In genomic region chr3:129211772-129212171, GRCh38 we compare ENCODE assay signal across 8 cellular contexts. TPM values are rescaled to one million over a fixed set of nuclear protein-coding genes. Genes with fewer than 3 reads are reported as not detected.
A peak's percentile ranks its signal among the peaks of the same experiment; 100 is the strongest.
DNase-seq lines count a peak whose midpoint lies in the region; ATAC-seq and TF ChIP-seq lines count a peak whose summit lies in the region.

No MANE protein-coding gene starts in this region.

- WGBS in lung, 2 donors: 16 to 45% methylated on average over 6 of the region's 6 CpGs

- no peak overlapping the region for H3K27ac Mint-ChIP-seq in CD8-positive, alpha-beta memory T cell

- ATAC-seq in lung (ENCODE audit: insufficient read depth, low FRiP score): peak; percentile 98
- ATAC-seq in GM19395 (IDR thresholded peaks at IDR 0.05; ENCODE audit: unreplicated experiment): no peak

- H3K27ac ChIP-seq in lung (ENCODE audit: low read depth in 1 of 2, low read length in 1 of 2): peak overlapping the region in 1 of 2 donors; percentile 11
- no peak overlapping the region for H3K27ac ChIP-seq in CD8-positive, alpha-beta memory T cell (ENCODE audit: low read depth, low read length)

- no peaks in the 10 kb centered on the region; the same call in 1 of the 2 replicates for H3K4me1 ChIP-seq in BE2C
- H3K4me1 ChIP-seq in lung (ENCODE audit: control insufficient read depth in 2 of 2, insufficient read depth in 2 of 2, low read length in 2 of 2): no peaks in the 10 kb centered on the region
- H3K4me1 ChIP-seq in CD8-positive, alpha-beta memory T cell (ENCODE audit: insufficient read depth, low read length): no peaks in the 10 kb centered on the region

- no peaks in the 10 kb centered on the region for H3K36me3 Mint-ChIP-seq in CD8-positive, alpha-beta memory T cell

- TF ChIP-seq CTCF in BE2C (IDR thresholded peaks at IDR 0.05; ENCODE audit: low read depth, low read length) (no peak), lung (IDR thresholded peaks at IDR 0.05; ENCODE audit: control extremely low read depth, extremely low read depth) (no peak)

- DNase-seq in BE2C (peak; percentile 80), NCI-H146 (lab: John Stamatoyannopoulos, UW) (peak; percentile 67), brain pericyte (ENCODE audit: low read depth, low spot score) (peak; percentile 65), lung (ENCODE audit: low spot score) (peak; percentile 85), activated gamma-delta T cell treated with Interleukin-2 at 50 U/mL for 16 hours (no peak)
- no peak for DNase-seq in CD8-positive, alpha-beta memory T cell
- no peak for DNase-seq in stimulated activated CD4-positive, alpha-beta T cell treated with anti-CD3 and anti-CD28 coated beads, Interleukin-2, amount 100 ng/mL, for 48 hours

- no peak overlapping the region for H3K4me3 Mint-ChIP-seq in CD8-positive, alpha-beta memory T cell

- no peaks in the 10 kb centered on the region for H3K4me1 Mint-ChIP-seq in CD8-positive, alpha-beta memory T cell

- POLR2A ChIA-PET in CD8-positive, alpha-beta memory T cell (lab: Charles Lee): no interaction called here

- H3K9me3 Mint-ChIP-seq in CD8-positive, alpha-beta memory T cell: no peaks in the 10 kb centered on the region

- H3K4me3 ChIP-seq in BE2C (ENCODE audit: low read depth, low read length) (no peak overlapping the region), lung (no peak overlapping the region)
- H3K4me3 ChIP-seq in CD8-positive, alpha-beta memory T cell (ENCODE audit: low read length): no peak overlapping the region

- H3K27me3 ChIP-seq in BE2C: no peaks in the 10 kb centered on the region
- no peaks in the 10 kb centered on the region for H3K27me3 ChIP-seq in lung (ENCODE audit: control insufficient read depth, insufficient read depth)
- H3K27me3 ChIP-seq in CD8-positive, alpha-beta memory T cell (ENCODE audit: insufficient read depth, low read length, poor library complexity, severe bottlenecking): no peaks in the 10 kb centered on the region

- H3K9me3 ChIP-seq in BE2C (no peaks in the 10 kb centered on the region), lung (ENCODE audit: control insufficient read depth in 2 of 2, insufficient read depth in 1 of 2, low read length in 1 of 2) (no peaks in the 10 kb centered on the region)
- H3K9me3 ChIP-seq in CD8-positive, alpha-beta memory T cell (ENCODE audit: low read length): no peaks in the 10 kb centered on the region

- CTCF ChIA-PET in CD8-positive, alpha-beta memory T cell (lab: Charles Lee): no interaction called here

- H3K36me3 ChIP-seq in BE2C (no peaks in the 10 kb centered on the region), lung (ENCODE audit: control insufficient read depth in 2 of 2, insufficient read depth in 2 of 2, low read length in 2 of 2) (no peaks in the 10 kb centered on the region)
- no peaks in the 10 kb centered on the region for H3K36me3 ChIP-seq in CD8-positive, alpha-beta memory T cell (ENCODE audit: insufficient read depth, low read length)

- peaks cover 8 to 9% of the 10 kb centered on the region in 2 donors for H3K27me3 Mint-ChIP-seq in CD8-positive, alpha-beta memory T cell

RNA-seq across cellular contexts. Expression of gene CNBP, which starts 28.1 kb away (rescaled TPM):
- polyA plus RNA-seq in BE2C (2012; ENCODE audit: insufficient read depth, insufficient read length, low read depth): 597 TPM
- total RNA-seq in lung: 100 to 1,000 TPM; 292 to 390 TPM
- polyA plus RNA-seq in lung: 100 to 1,000 TPM; 324 to 330 TPM
- total RNA-seq in CD8-positive, alpha-beta memory T cell: 100 to 1,000 TPM; 474 to 487 TPM
- 931 TPM for polyA plus RNA-seq in CD8-positive, alpha-beta memory T cell

RNA-seq across cellular contexts. Expression of gene COPG1, which starts 37.6 kb away (rescaled TPM):
- 137 TPM for polyA plus RNA-seq in BE2C (2012; ENCODE audit: insufficient read depth, insufficient read length, low read depth)
- 100 to 1,000 TPM; 163 to 234 TPM for total RNA-seq in lung
- polyA plus RNA-seq in lung: 100 to 1,000 TPM; 126 to 129 TPM
- total RNA-seq in CD8-positive, alpha-beta memory T cell: 100 to 1,000 TPM; 134 to 136 TPM
- 101 TPM for polyA plus RNA-seq in CD8-positive, alpha-beta memory T cell

RNA-seq across cellular contexts. Expression of gene ISY1, which starts 50.9 kb away (rescaled TPM):
- polyA plus RNA-seq in BE2C (2012; ENCODE audit: insufficient read depth, insufficient read length, low read depth): 95.0 TPM
- total RNA-seq in lung: 10 to 100 TPM; 24.5 to 28.4 TPM
- polyA plus RNA-seq in lung: 10 to 100 TPM; 23.1 to 39.6 TPM
- 10 to 100 TPM; 84.6 to 94.7 TPM for total RNA-seq in CD8-positive, alpha-beta memory T cell
- 91.6 TPM for polyA plus RNA-seq in CD8-positive, alpha-beta memory T cell

Comparison
In these comparisons a context has a peak if more than half of its experiments do, and no peak if none do; other contexts are left out.
1. DNase-seq: peak in BE2C (single experiment), NCI-H146 (single experiment), brain pericyte (single experiment) and lung (single experiment); none in CD8-positive, alpha-beta memory T cell (0 of 5), activated gamma-delta T cell treated with Interleukin-2 at 50 U/mL for 16 hours (single experiment) and stimulated activated CD4-positive, alpha-beta T cell treated with anti-CD3 and anti-CD28 coated beads, Interleukin-2, amount 100 ng/mL, for 48 hours (0 of 2).